Comparison of ENCODE assay signal across 15 cellular contexts in the genomic region with DNA sequence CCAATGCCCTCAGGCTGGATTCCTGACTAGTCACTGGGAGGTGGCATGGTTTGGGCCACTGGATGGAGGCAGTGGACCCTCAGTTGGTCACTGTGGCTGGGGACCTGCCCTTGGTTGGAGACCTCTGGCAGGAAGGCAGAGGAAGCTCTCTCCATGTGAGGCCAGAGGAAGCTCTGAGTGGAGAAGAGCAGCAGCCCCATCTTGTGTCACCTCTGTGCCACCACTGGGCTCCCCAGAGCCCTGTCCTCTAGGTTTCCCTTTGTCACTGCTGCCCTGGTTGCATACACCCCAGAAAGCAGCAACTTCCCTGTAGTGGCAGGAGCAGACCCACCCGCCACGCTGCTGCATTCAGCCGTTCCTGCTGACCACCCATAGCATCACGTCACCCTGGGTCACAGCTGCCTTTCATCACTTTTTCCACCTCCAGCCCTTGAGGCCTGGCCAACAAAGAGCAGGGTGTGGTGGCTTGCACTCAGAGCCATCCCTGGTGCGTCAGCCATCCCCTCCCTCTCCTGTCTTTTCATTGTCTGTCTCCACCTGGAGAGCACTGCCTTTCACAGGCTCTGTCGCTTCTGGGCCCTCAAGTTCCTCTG. TPM values are rescaled to one million over a fixed set of nuclear protein-coding genes. Genes with fewer than 3 reads are reported as not detected.
A peak's percentile ranks its signal among the peaks of the same experiment; 100 is the strongest.
DNase-seq lines count a peak whose midpoint lies in the region; ATAC-seq and TF ChIP-seq lines count a peak whose summit lies in the region.
"Had no signal": no experiment of that assay in that cellular context is flagged by ENCODE, and none has a peak within 500 bp of the region (broad histone marks: within the 10 kb centered on the region; RNA-seq: fewer than 3 reads in every experiment).

No MANE protein-coding gene starts in this region.

- BruUV-seq in HCT116 (replicated peaks; lab: Mats Ljungman, UMichigan), result no TSS peak

- POLR2A ChIA-PET in HCT116 (lab: Charles Lee), result no interaction called here

- H3K27ac ChIP-seq in heart right ventricle, result peak overlapping the region in 4 of 10 donors; percentile 26 to 73 (median 43)
- no peak overlapping the region for H3K27ac ChIP-seq in HCT116 (ENCODE audit: low read depth, low read length)
- peak overlapping the region; percentile 29 to 39 for H3K27ac ChIP-seq in ascending aorta
- H3K27ac ChIP-seq in aorta (ENCODE audit: low read depth in 1 of 2, low read length in 2 of 2), result no peak overlapping the region

- RAD21 ChIA-PET in HCT116 (lab: Charles Lee; ENCODE audit: low non-redundant PET in 1 of 2, low total read pairs in 2 of 2, uncharacterized antibody in 2 of 2, unreplicated experiment in 2 of 2), result no interaction called here

- peak; percentile 35; the same call in 1 of the 2 replicates for TF ChIP-seq RAD21 in HCT116 (IDR thresholded peaks at IDR 0.05; ENCODE audit: low read depth)

- no peaks in the 10 kb centered on the region for H3K79me2 ChIP-seq in HCT116 (ENCODE audit: insufficient read depth, low read length)

- H3K4me1 ChIP-seq in heart right ventricle (peaks cover 25 to 96% (median 78%) of the 10 kb centered on the region in 9 donors), HCT116 (ENCODE audit: control insufficient read depth in 1 of 2, insufficient read depth in 2 of 2, low read length in 2 of 2) (peaks cover 12 to 16% of the 10 kb centered on the region in 2 experiments), ascending aorta (peaks cover 16 to 23% of the 10 kb centered on the region in 2 donors), aorta (ENCODE audit: control insufficient read depth in 1 of 2, insufficient read depth in 2 of 2, low read length in 2 of 2) (no peaks in the 10 kb centered on the region)

- intact Hi-C loops in heart right ventricle (cut with DNase I) (loop anchor here in 5 of 10 donors (5.0 to 10.0 kb wide), 5 partner anchors 37 to 247 kb away; a partner anchor contains a TSS), Right ventricle myocardium superior (cut with DNase I) (no loop called here), HCT116 (cut with micrococcal nuclease) (no loop called here), ascending aorta (cut with DNase I) (no loop called here), sciatic nerve (cut with DNase I) (no loop called here), aorta (cut with DNase I) (no loop called here)

- no peak for TF ChIP-seq POLR2A in HCT116 (IDR thresholded peaks at IDR 0.05; ENCODE audit: borderline replicate concordance, extremely low read depth, insufficient read depth, insufficient read length)

- WGBS in heart right ventricle, 2 donors, result 54 to 71% methylated on average over 6 of the region's 6 CpGs
- 87 to 93% methylated on average over 6 of the region's 6 CpGs for WGBS in aorta, 2 donors

- H4K20me1 ChIP-seq in HCT116 (ENCODE audit: insufficient read depth), result no peaks in the 10 kb centered on the region

- H3K9ac ChIP-seq in HCT116 (ENCODE audit: low read length), result no peak overlapping the region

- TF ChIP-seq CTCF in heart right ventricle (IDR thresholded peaks at IDR 0.05) (peak in 7 of 9 donors; percentile 22 to 47 (median 33)), HCT116 (IDR thresholded peaks at IDR 0.05 in 2 of 3, conservative IDR thresholded peaks at IDR 0.05 in 1 of 3; ENCODE audit: borderline replicate concordance in 1 of 3, insufficient read depth in 1 of 3, low read depth in 2 of 3, low read length in 2 of 3) (no peak), ascending aorta (IDR thresholded peaks at IDR 0.05) (no peak)

- H3K4me2 ChIP-seq in HCT116 (ENCODE audit: low read length), result no peak overlapping the region

- ATAC-seq in heart right ventricle (peak in 4 of 8 donors; percentile 27 to 40 (median 32)), Right ventricle myocardium superior (ENCODE audit: poor library complexity) (no peak), HCT116 (0 out of 2 replicates have a peak, but pooled peaks have one; percentile 31), sciatic nerve (peak; percentile 67), aorta (ENCODE audit: low FRiP score) (no peak)
- ATAC-seq: left colon had no signal

- DNase-seq in heart right ventricle (no peak), Right ventricle myocardium superior (no peak), HCT116 (ENCODE audit: low read depth, low spot score) (no peak), ascending aorta (ENCODE audit: low spot score in 2 of 2) (no peak), sciatic nerve (ENCODE audit: low spot score) (peak; percentile 63), activated gamma-delta T cell (lab: John Stamatoyannopoulos, UW) (no peak), NCI-H524 treated with DMSO at 0.1 percent for 48 hours (lab: John Stamatoyannopoulos, UW) (no peak), aorta (no peak)
- DNase-seq: activated naive CD4-positive, alpha-beta T cell treated with anti-CD3 and anti-CD28 coated beads, Interleukin-2, amount 50 U/mL, for 16 hours; KBM-7; left colon; NCI-H1694 treated with DMSO at 0.1 percent for 48 hours; SHP77 treated with DMSO at 0.1 percent for 48 hours; stimulated activated CD4-positive, alpha-beta T cell treated with anti-CD3 and anti-CD28 coated beads, Interleukin-4, amount 100 ng/mL, for 1 hour had no signal

- no peaks in the 10 kb centered on the region for H3K9me2 ChIP-seq in HCT116 (ENCODE audit: insufficient read depth)

- H3K27me3 ChIP-seq in heart right ventricle (no peaks in the 10 kb centered on the region), HCT116 (ENCODE audit: insufficient read depth, low read length) (no peaks in the 10 kb centered on the region), ascending aorta (no peaks in the 10 kb centered on the region), aorta (ENCODE audit: control insufficient read depth in 1 of 2, insufficient read depth in 2 of 2, low read length in 1 of 2) (no peaks in the 10 kb centered on the region)

- CTCF ChIA-PET in HCT116 (lab: Charles Lee), result interaction anchor here (0.8 to 0.9 kb wide), 2 partner anchors 103 to 426 kb away, joined by 3 to 4 read pairs; no protein-coding TSS in a partner anchor

- H3K9me3 ChIP-seq in heart right ventricle (no peaks in the 10 kb centered on the region), HCT116 (ENCODE audit: control insufficient read depth in 1 of 2, insufficient read depth in 1 of 2, low read depth in 1 of 2, low read length in 2 of 2) (no peaks in the 10 kb centered on the region), ascending aorta (no peaks in the 10 kb centered on the region), aorta (ENCODE audit: control insufficient read depth, low read length) (no peaks in the 10 kb centered on the region)

- H3K4me3 ChIP-seq in heart right ventricle (no peak overlapping the region), HCT116 (replicated peaks in 1 of 2; ENCODE audit: low read depth in 1 of 2, low read length in 2 of 2) (no peak overlapping the region), ascending aorta (no peak overlapping the region), aorta (ENCODE audit: low read length in 2 of 2) (no peak overlapping the region)

- H2AFZ ChIP-seq in HCT116 (ENCODE audit: low read depth, low read length, poor library complexity, severe bottlenecking), result no peak overlapping the region

- H3K36me3 ChIP-seq in heart right ventricle, result peaks cover 0 to 46% (median 0%) of the 10 kb centered on the region in 9 donors
- no peaks in the 10 kb centered on the region for H3K36me3 ChIP-seq in HCT116 (ENCODE audit: control insufficient read depth in 1 of 2, insufficient read depth in 2 of 2, low read length in 2 of 2)
- H3K36me3 ChIP-seq in ascending aorta, result peaks cover 0 to 5% of the 10 kb centered on the region in 2 donors
- H3K36me3 ChIP-seq in aorta (ENCODE audit: control insufficient read depth in 1 of 2, insufficient read depth in 2 of 2, low read length in 1 of 2), result no peaks in the 10 kb centered on the region

TF ChIP-seq in HCT116, 20 proteins besides CTCF, POLR2A, EP300 and RAD21 (continues in another document):
- TF ChIP-seq FOSL1 (IDR thresholded peaks at IDR 0.05; ENCODE audit: low read depth) (no peak), ELF1 (IDR thresholded peaks at IDR 0.05; ENCODE audit: borderline replicate concordance, low read depth) (no peak), TCF7L2 (IDR thresholded peaks at IDR 0.05; ENCODE audit: borderline replicate concordance, extremely low read depth, insufficient read depth, insufficient read length) (no peak)

RNA-seq across cellular contexts. Expression of a gene that starts 11.9 kb away (rescaled TPM):
- total RNA-seq in heart right ventricle (1 to 10 TPM in 2 of 10 donors, under 1 TPM in 8; 0.39 to 1.6 (median 0.84) TPM), Right ventricle myocardium superior (0.78 TPM), HCT116 (2021; ENCODE audit: unreplicated experiment) (3.4 TPM), ascending aorta (0.43 TPM), sciatic nerve (0.98 TPM), aorta (under 1 TPM; 0.84 to 0.90 TPM)
- polyA plus RNA-seq in heart right ventricle (1 to 10 TPM in 1 of 2 donors, under 1 TPM in 1; 0.74 to 2.0 TPM), aorta (1 to 10 TPM in 1 of 2 donors, not detected in 1; 3.5 TPM)
- 0.84 and 1.7 TPM in 2 replicates for polyA plus RNA-seq in HCT116 (2012)

RNA-seq across cellular contexts. Expression of a gene that starts 16.9 kb away (rescaled TPM):
- total RNA-seq in heart right ventricle (100 to 1,000 TPM in 1 of 10 donors, 10 to 100 TPM in 9; 48.9 to 164 (median 62.8) TPM), Right ventricle myocardium superior (59.0 TPM), HCT116 (2021; ENCODE audit: unreplicated experiment) (41.0 TPM), ascending aorta (13.9 TPM), sciatic nerve (35.3 TPM), aorta (10 to 100 TPM; 27.7 to 39.1 TPM)
- polyA plus RNA-seq in heart right ventricle (100 to 1,000 TPM in 1 of 2 donors, 10 to 100 TPM in 1; 87.4 to 170 TPM), aorta (10 to 100 TPM; 52.3 to 84.3 TPM)
- 62.9 and 67.9 TPM in 2 replicates for polyA plus RNA-seq in HCT116 (2012)

RNA-seq across cellular contexts. Expression of a gene that starts 24.2 kb away (rescaled TPM):
- 10 to 100 TPM; 14.4 to 24.6 (median 20.6) TPM for total RNA-seq in heart right ventricle
- polyA plus RNA-seq in heart right ventricle, result 10 to 100 TPM; 18.1 to 96.5 TPM
- total RNA-seq in Right ventricle myocardium superior, result 21.4 TPM
- total RNA-seq in HCT116 (2021; ENCODE audit: unreplicated experiment), result 17.6 TPM
- polyA plus RNA-seq in HCT116 (2012), result 11.2 and 14.1 TPM in 2 replicates
- 6.6 TPM for total RNA-seq in ascending aorta
- total RNA-seq in sciatic nerve, result 46.2 TPM
- total RNA-seq in aorta, result 10 to 100 TPM; 43.9 to 47.8 TPM
- polyA plus RNA-seq in aorta, result 100 to 1,000 TPM in 1 of 2 donors, 10 to 100 TPM in 1; 10.6 to 178 TPM

RNA-seq across cellular contexts. Expression of a gene that starts 26.7 kb away (rescaled TPM):
- total RNA-seq in heart right ventricle (10 to 100 TPM; 16.0 to 24.5 (median 20.5) TPM), Right ventricle myocardium superior (16.6 TPM), HCT116 (2021; ENCODE audit: unreplicated experiment) (16.2 TPM), ascending aorta (41.0 TPM), sciatic nerve (27.4 TPM), aorta (10 to 100 TPM; 29.6 to 30.4 TPM)
- polyA plus RNA-seq in heart right ventricle (10 to 100 TPM; 15.7 to 22.9 TPM), aorta (10 to 100 TPM; 15.2 to 16.2 TPM)
- 23.5 and 23.6 TPM in 2 replicates for polyA plus RNA-seq in HCT116 (2012)

RNA-seq across cellular contexts. Expression of a gene that starts 35.0 kb away (rescaled TPM):
- total RNA-seq in heart right ventricle (1 to 10 TPM in 6 of 10 donors, not detected in 4; 1.1 to 2.7 (median 1.5) TPM), Right ventricle myocardium superior (not detected), HCT116 (2021; ENCODE audit: unreplicated experiment) (1.4 TPM), ascending aorta (not detected), sciatic nerve (1.6 TPM), aorta (1 to 10 TPM in 1 of 2 donors, not detected in 1; 2.1 TPM)
- polyA plus RNA-seq in heart right ventricle (1 to 10 TPM; 1.8 to 4.0 TPM), aorta (1 to 10 TPM; 1.5 to 3.2 TPM)
- 1.7 and 2.7 TPM in 2 replicates for polyA plus RNA-seq in HCT116 (2012)
- total RNA-seq: ureter had no signal

Comparison
In these comparisons a context has a peak if more than half of its experiments do, and no peak if none do; other contexts are left out.
1. ATAC-seq: peak in HCT116 (single experiment) and sciatic nerve (single experiment); none in Right ventricle myocardium superior (single experiment) and aorta (single experiment).
2. H3K27ac ChIP-seq: peak in ascending aorta (2 of 2); none in HCT116 (single experiment) and aorta (0 of 2).
3. CTCF ChIP-seq: peak in heart right ventricle (7 of 9); none in HCT116 (0 of 3) and ascending aorta (0 of 3).